Comparison of ENCODE assay signal across 2 cellular contexts in the genomic region with DNA sequence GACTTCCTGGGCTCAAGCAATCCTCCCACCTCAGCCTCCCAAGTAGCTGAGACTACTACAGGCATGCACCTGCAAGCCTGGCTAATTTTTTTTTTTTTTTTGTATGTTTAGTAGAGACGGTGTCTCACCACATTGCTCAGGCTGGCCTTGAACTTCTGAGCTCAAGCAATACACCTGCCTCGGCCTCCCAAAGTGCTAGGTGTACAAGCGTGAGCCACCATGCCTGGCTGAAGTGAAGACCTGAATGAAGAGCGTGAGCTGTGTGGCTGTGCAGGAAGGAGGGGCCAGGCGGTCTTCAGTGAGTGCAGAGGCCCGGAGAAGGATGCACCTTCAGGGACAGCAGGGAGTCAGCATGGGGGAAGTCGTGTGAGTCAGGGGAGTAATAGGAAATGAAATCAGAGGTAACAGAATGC.
TF ChIP-seq lines count a peak whose summit lies in the region.

No MANE protein-coding gene starts in this region.

TF ChIP-seq in IMR-90, 13 proteins besides CTCF, POLR2A, EP300 and RAD21:
- TF ChIP-seq CHD1 (IDR thresholded peaks at IDR 0.05; ENCODE audit: low read depth, low read length): no peak
- no peak for TF ChIP-seq CEBPB (IDR thresholded peaks at IDR 0.05; ENCODE audit: low read depth, low read length)
- TF ChIP-seq RFX5 (IDR thresholded peaks at IDR 0.05; ENCODE audit: low read depth, low read length): no peak
- no peak for TF ChIP-seq MXI1 (IDR thresholded peaks at IDR 0.05; ENCODE audit: borderline replicate concordance, low read depth, low read length)
- TF ChIP-seq MAFK (IDR thresholded peaks at IDR 0.05; ENCODE audit: low read depth, low read length): no peak
- TF ChIP-seq MAZ (IDR thresholded peaks at IDR 0.05; ENCODE audit: borderline replicate concordance, low read depth, low read length): no peak

TF ChIP-seq in WTC11, 78 proteins besides CTCF, POLR2A, EP300 and RAD21:
- TF ChIP-seq NR3C1 (CRISPR knock-in tag; conservative IDR thresholded peaks at IDR 0.05; ENCODE audit: low read depth) (no peak), ATF1 (CRISPR knock-in tag; IDR thresholded peaks at IDR 0.05) (no peak), KAT7 (CRISPR knock-in tag; IDR thresholded peaks at IDR 0.05; ENCODE audit: borderline replicate concordance) (no peak), NFATC4 (CRISPR knock-in tag; IDR thresholded peaks at IDR 0.05) (no peak)
TF ChIP-seq in WTC11: peak in this region for 0.
